ENCODE assay signal across 10 cellular contexts in genomic region chr21:33655591-33656221, GRCh38. TPM values are rescaled to one million over a fixed set of nuclear protein-coding genes. Genes with fewer than 3 reads are reported as not detected.
DNase-seq lines count a peak whose midpoint lies in the region; TF ChIP-seq lines count a peak whose summit lies in the region.
"Had no signal": no experiment of that assay in that cellular context is flagged by ENCODE, and none has a peak within 500 bp of the region (broad histone marks: within the 10 kb centered on the region; RNA-seq: fewer than 3 reads in every experiment).

No MANE protein-coding gene starts in this region.

- H3K27ac ChIP-seq in SJSA1: peak overlapping the region; percentile 82

- H3K4me1 Mint-ChIP-seq in glutamatergic neuron (ENCODE audit: low read depth, unreplicated experiment): peaks cover 15% of the 10 kb centered on the region

- no peak for TF ChIP-seq CTCF in fibroblast of pulmonary artery (IDR thresholded peaks at IDR 0.05; ENCODE audit: low read length, missing control alignments)
- TF ChIP-seq CTCF in glutamatergic neuron (IDR thresholded peaks at IDR 0.05; ENCODE audit: partially characterized antibody, unreplicated experiment): no peak

- H3K4me3 Mint-ChIP-seq in glutamatergic neuron (ENCODE audit: unreplicated experiment): no peak overlapping the region
- H3K4me3 Mint-ChIP-seq: activated CD8-positive, alpha-beta T cell treated with anti-CD3 and anti-CD28 coated beads, Interleukin-2, amount 10 ng/mL, durations not matched to agents 7 days and 5 days had no signal

- H3K9me3 ChIP-seq in SJSA1 (replicated peaks): no peaks in the 10 kb centered on the region

- no peaks in the 10 kb centered on the region for H3K27me3 Mint-ChIP-seq in glutamatergic neuron (ENCODE audit: unreplicated experiment)

- H3K36me3 Mint-ChIP-seq in glutamatergic neuron (ENCODE audit: unreplicated experiment): peaks cover 4% of the 10 kb centered on the region

- no peak overlapping the region for H3K27ac Mint-ChIP-seq in glutamatergic neuron (ENCODE audit: unreplicated experiment)
- H3K27ac Mint-ChIP-seq: activated CD8-positive, alpha-beta T cell treated with anti-CD3 and anti-CD28 coated beads, Interleukin-2, amount 10 ng/mL, durations not matched to agents 7 days and 5 days had no signal

- in situ Hi-C loops in G401 (cut with HindIII; ENCODE audit: low sequenced_read_pairs) (no loop called here), KBM-7 (cut with MboI; ENCODE audit: low pct_unique_long_range_greater_than_20kb, low sequenced_read_pairs) (no loop called here)

- DNase-seq in HCEC 1CT: peak; percentile 92
- peak; percentile 89 to 97 for DNase-seq in SJSA1 (ENCODE audit: low read depth in 1 of 2, low spot score in 2 of 2)
- DNase-seq in fibroblast of pulmonary artery (ENCODE audit: low read depth): peak; percentile 90
- peak; percentile 99 for DNase-seq in renal cortical epithelial cell (ENCODE audit: low read depth)
- no peak for DNase-seq in G401 (ENCODE audit: low spot score)
- DNase-seq in amygdala (lab: John Stamatoyannopoulos, UW): no peak
- DNase-seq in KBM-7: no peak
- DNase-seq in glutamatergic neuron: no peak
- DNase-seq: activated CD8-positive, alpha-beta T cell treated with anti-CD3 and anti-CD28 coated beads, Interleukin-2, amount 10 ng/mL, durations not matched to agents 7 days and 5 days; NCI-H2081 treated with DMSO at 0.1 percent for 48 hours had no signal

- peaks cover 4% of the 10 kb centered on the region for H3K9me3 Mint-ChIP-seq in glutamatergic neuron (ENCODE audit: unreplicated experiment)

- peaks cover 32% of the 10 kb centered on the region for H3K4me1 ChIP-seq in SJSA1 (replicated peaks)

- H3K36me3 ChIP-seq in SJSA1: peaks cover 5% of the 10 kb centered on the region; the same call in 1 of the 2 replicates

- H3K4me3 ChIP-seq in SJSA1 (no peak overlapping the region), fibroblast of pulmonary artery (replicated peaks; ENCODE audit: low read depth, low read length) (no peak overlapping the region)

- no peaks in the 10 kb centered on the region for H3K27me3 ChIP-seq in SJSA1 (replicated peaks)

RNA-seq across cellular contexts. Expression of gene ITSN1, which starts 13.4 kb away (rescaled TPM):
- total RNA-seq in SJSA1 (2014; rRNA removed; shearing (Covaris generic)): 25.8 and 53.2 TPM in 2 replicates
- total RNA-seq in renal cortical epithelial cell: 28.5 and 132 TPM in 2 replicates
- total RNA-seq in G401 (2014; rRNA removed; shearing (Covaris generic)): 33.4 and 64.3 TPM in 2 replicates
- 89.1 TPM for total RNA-seq in glutamatergic neuron (ENCODE audit: unreplicated experiment)

RNA-seq across cellular contexts. Expression of gene CRYZL1, which starts 14.2 kb away (rescaled TPM):
- total RNA-seq in SJSA1 (2014; rRNA removed; shearing (Covaris generic)): 15.3 and 16.5 TPM in 2 replicates
- total RNA-seq in renal cortical epithelial cell (18.9 and 66.4 TPM in 2 replicates), glutamatergic neuron (ENCODE audit: unreplicated experiment) (50.3 TPM)
- total RNA-seq in G401 (2014; rRNA removed; shearing (Covaris generic)): 5.4 and 13.1 TPM in 2 replicates

Comparison
In these comparisons a context has a peak if more than half of its experiments do, and no peak if none do; other contexts are left out.
1. DNase-seq: peak in HCEC 1CT (single experiment), SJSA1 (2 of 2), fibroblast of pulmonary artery (single experiment) and renal cortical epithelial cell (single experiment); none in G401 (single experiment), amygdala (0 of 56), KBM-7 (single experiment) and glutamatergic neuron (single experiment).